Comparison of ENCODE assay signal across 8 cellular contexts in the genomic region with DNA sequence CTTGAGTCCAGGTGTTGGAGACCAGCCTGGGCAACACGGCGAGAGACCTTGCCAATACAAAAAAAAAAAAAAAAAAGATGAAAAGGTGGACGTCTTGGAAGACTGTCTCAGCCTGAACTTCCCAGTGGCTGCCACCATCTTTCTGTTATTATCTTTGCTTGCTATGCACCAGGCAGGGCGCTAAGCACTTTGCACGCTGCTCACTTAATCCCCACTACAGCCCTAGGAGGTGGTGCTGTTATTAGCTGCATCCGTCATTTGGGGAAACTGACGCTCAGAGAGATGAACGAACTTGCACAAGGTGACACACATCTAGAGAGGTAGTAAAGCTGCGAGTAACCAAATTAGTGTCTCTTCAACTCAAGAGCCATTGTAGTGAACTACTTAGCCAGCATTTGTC. TPM values are rescaled to one million over a fixed set of nuclear protein-coding genes. Genes with fewer than 3 reads are reported as not detected.
DNase-seq lines count a peak whose midpoint lies in the region; ATAC-seq and TF ChIP-seq lines count a peak whose summit lies in the region.

No MANE protein-coding gene starts in this region.

- peaks cover 21% of the 10 kb centered on the region for H3K4me1 ChIP-seq in left ventricle myocardium inferior
- H3K4me1 ChIP-seq in ascending aorta, result peaks cover 3 to 19% of the 10 kb centered on the region in 2 donors
- peaks cover 0 to 51% (median 18%) of the 10 kb centered on the region in 4 donors for H3K4me1 ChIP-seq in tibial nerve

- no peaks in the 10 kb centered on the region for H3K9me3 Mint-ChIP-seq in mesothelial cell of epicardium

- H3K27me3 ChIP-seq in left ventricle myocardium inferior (ENCODE audit: low read depth) (peaks cover 21% of the 10 kb centered on the region), ascending aorta (no peaks in the 10 kb centered on the region), tibial nerve (no peaks in the 10 kb centered on the region)

- H3K4me3 ChIP-seq in left ventricle myocardium inferior (peak overlapping the region; percentile 75), ascending aorta (peak overlapping the region; percentile 73 to 79), tibial nerve (peak overlapping the region; percentile 41 to 70 (median 57))

- peaks cover 20% of the 10 kb centered on the region for H3K4me1 Mint-ChIP-seq in mesothelial cell of epicardium

- no peak for DNase-seq in left ventricle myocardium inferior
- no peak for DNase-seq in Right ventricle myocardium superior
- DNase-seq in ascending aorta (ENCODE audit: low spot score in 2 of 2), result no peak
- no peak for DNase-seq in mesothelial cell of epicardium (ENCODE audit: low spot score in 2 of 2, unreplicated experiment in 2 of 2)
- DNase-seq in tibial nerve (ENCODE audit: low spot score in 2 of 2), result no peak
- no peak for DNase-seq in activated effector memory CD4-positive, alpha-beta T cell treated with Interleukin-2 at 50 U/mL for 16 hours
- DNase-seq in NCI-H2107 treated with DMSO at 0.1 percent for 48 hours (lab: John Stamatoyannopoulos, UW; ENCODE audit: unreplicated experiment), result no peak

- no peak for TF ChIP-seq EP300 in tibial nerve (IDR thresholded peaks at IDR 0.05)

- WGBS in tibial nerve, 2 donors, result 76 to 79% methylated on average over 9 of the region's 9 CpGs

- intact Hi-C loops in left ventricle myocardium inferior (cut with micrococcal nuclease) (no loop called here), Right ventricle myocardium superior (cut with DNase I) (no loop called here), ascending aorta (cut with DNase I) (loop anchor here (10.0 kb wide), 1 partner anchor 1090 kb away; no protein-coding TSS in a partner anchor)

- no peak for ATAC-seq in Right ventricle myocardium superior (ENCODE audit: poor library complexity)
- no peak for ATAC-seq in HG02840 (IDR thresholded peaks at IDR 0.05; ENCODE audit: low FRiP score, unreplicated experiment)

- no peaks in the 10 kb centered on the region for H3K27me3 Mint-ChIP-seq in mesothelial cell of epicardium (ENCODE audit: low read depth)

- H3K9me3 ChIP-seq in left ventricle myocardium inferior (replicated peaks) (no peaks in the 10 kb centered on the region), ascending aorta (no peaks in the 10 kb centered on the region), tibial nerve (no peaks in the 10 kb centered on the region)

- no peak for TF ChIP-seq POLR2A in tibial nerve (IDR thresholded peaks at IDR 0.05)

- TF ChIP-seq CTCF in left ventricle myocardium inferior (IDR thresholded peaks at IDR 0.05; ENCODE audit: borderline replicate concordance) (no peak), ascending aorta (IDR thresholded peaks at IDR 0.05) (no peak), mesothelial cell of epicardium (IDR thresholded peaks at IDR 0.05; ENCODE audit: unreplicated experiment) (no peak), tibial nerve (IDR thresholded peaks at IDR 0.05) (no peak)

- H3K36me3 Mint-ChIP-seq in mesothelial cell of epicardium, result no peaks in the 10 kb centered on the region

- H3K4me3 Mint-ChIP-seq in mesothelial cell of epicardium, result peak overlapping the region; percentile 86

- H3K27ac Mint-ChIP-seq in mesothelial cell of epicardium, result no peak overlapping the region

- H3K27ac ChIP-seq in left ventricle myocardium inferior (replicated peaks), result peak overlapping the region; percentile 91
- H3K27ac ChIP-seq in ascending aorta, result peak overlapping the region in 1 of 2 donors; percentile 82
- H3K27ac ChIP-seq in tibial nerve, result peak overlapping the region in 2 of 4 donors; percentile 90

- H3K36me3 ChIP-seq in left ventricle myocardium inferior (no peaks in the 10 kb centered on the region), ascending aorta (no peaks in the 10 kb centered on the region), tibial nerve (no peaks in the 10 kb centered on the region)

RNA-seq across cellular contexts. Expression of a gene that starts 0.7 kb away (rescaled TPM):
- 12.4 TPM for total RNA-seq in left ventricle myocardium inferior
- 12.1 TPM for total RNA-seq in Right ventricle myocardium superior
- total RNA-seq in ascending aorta, result 13.3 TPM
- 7.7 to 8.7 TPM (median 7.8 TPM) in 3 replicates for total RNA-seq in mesothelial cell of epicardium
- total RNA-seq in tibial nerve, result 10 to 100 TPM; 10.4 to 18.9 (median 16.0) TPM
